1 cellular context compared by ENCODE assay signal in genomic region chr2:11520092-11520693, GRCh38.
TF ChIP-seq lines count a peak whose summit lies in the region.

No MANE protein-coding gene starts in this region.

TF ChIP-seq in GM23338, 12 proteins besides CTCF, POLR2A, EP300 and RAD21 (continued from another document):
- TF ChIP-seq ZNF462 (CRISPR knock-in tag; IDR thresholded peaks at IDR 0.05), result peak; percentile 69
